In genomic region chr18:54224379-54225014, GRCh38 we compare ENCODE assay signal across 1 cellular context.
TF ChIP-seq lines count a peak whose summit lies in the region.

Gene MBD2, minus strand, starts transcription at chr18:54224669. Its CDS starts 110 bp downstream, at chr18:54224559.

TF ChIP-seq in K562, 482 proteins besides CTCF, POLR2A, EP300 and RAD21 (continued from another document and continues in another):
- TF ChIP-seq CREM (IDR thresholded peaks at IDR 0.05; ENCODE audit: low read depth) (peak; percentile 77), KLF1 (tag; IDR thresholded peaks at IDR 0.05) (peak; percentile 88), ELF2 (CRISPR knock-in tag; IDR thresholded peaks at IDR 0.05) (0 out of 2 replicates have a peak, but pooled peaks have one; percentile 41), VEZF1 (CRISPR knock-in tag; IDR thresholded peaks at IDR 0.05) (peak; percentile 95), ZNF589 (CRISPR knock-in tag; IDR thresholded peaks at IDR 0.05; ENCODE audit: low read depth) (peak; percentile 35; the same call in 1 of the 2 replicates), KLF13 (tag; IDR thresholded peaks at IDR 0.05; ENCODE audit: borderline replicate concordance, low read depth) (peak; percentile 85; the same call in 1 of the 2 replicates), HMGN3 (IDR thresholded peaks at IDR 0.05; ENCODE audit: borderline replicate concordance, extremely low read depth, insufficient read length, low read depth, low read length) (peak; percentile 58), MGA (IDR thresholded peaks at IDR 0.05) (no peak), EGR1 (conservative IDR thresholded peaks at IDR 0.05) (peak; percentile 36; the same call in 1 of the 2 replicates), SLC30A9 (CRISPR knock-in tag; IDR thresholded peaks at IDR 0.05) (no peak), NFXL1 (CRISPR knock-in tag; IDR thresholded peaks at IDR 0.05) (no peak), SAP30 (IDR thresholded peaks at IDR 0.05; ENCODE audit: borderline replicate concordance, insufficient read depth, low read depth, low read length, poor library complexity, severe bottlenecking) (no peak), USF2 (CRISPR knock-in tag; IDR thresholded peaks at IDR 0.05) (no peak), MYC (IDR thresholded peaks at IDR 0.05; ENCODE audit: low read depth, low read length) (peak; percentile 62), MYC (CRISPR knock-in tag; IDR thresholded peaks at IDR 0.05; ENCODE audit: borderline replicate concordance, low read depth) (no peak), ETS1 (conservative IDR thresholded peaks at IDR 0.05; ENCODE audit: control insufficient read depth, low read depth, low read length) (no peak), ZBTB7A (IDR thresholded peaks at IDR 0.05; ENCODE audit: borderline replicate concordance, control insufficient read depth, low read depth, low read length) (peak; percentile 82), NEUROD1 (IDR thresholded peaks at IDR 0.05; ENCODE audit: borderline replicate concordance, low read depth, low read length, partially characterized antibody) (no peak), CREB1 (IDR thresholded peaks at IDR 0.05) (peak; percentile 73; the same call in 1 of the 2 replicates), CREB1 (CRISPR knock-in tag; IDR thresholded peaks at IDR 0.05) (no peak), ZNF431 (CRISPR knock-in tag; IDR thresholded peaks at IDR 0.05) (no peak), NFE2L1 (tag; IDR thresholded peaks at IDR 0.05; ENCODE audit: borderline replicate concordance, low read depth) (no peak), MNT (conservative IDR thresholded peaks at IDR 0.05) (peak in 1 of 2 experiments; percentile 67; a peak in 2 of 4 replicates), TAF1 (IDR thresholded peaks at IDR 0.05; ENCODE audit: control insufficient read depth, extremely low read depth, insufficient read depth, low read length, severe bottlenecking) (peak; percentile 21), ESRRA (IDR thresholded peaks at IDR 0.05; ENCODE audit: borderline replicate concordance, low read depth) (0 out of 2 replicates have a peak, but pooled peaks have one; percentile 36), LCOR (CRISPR knock-in tag; IDR thresholded peaks at IDR 0.05) (no peak), POLR2G (IDR thresholded peaks at IDR 0.05; ENCODE audit: low read depth, low read length) (peak; percentile 78), L3MBTL2 (IDR thresholded peaks at IDR 0.05) (0 out of 2 replicates have a peak, but pooled peaks have one; percentile 34), CTBP1 (IDR thresholded peaks at IDR 0.05; ENCODE audit: borderline replicate concordance) (peak; percentile 84), SUPT5H (IDR thresholded peaks at IDR 0.05) (0 out of 2 replicates have a peak, but pooled peaks have one; percentile 29), EP400 (IDR thresholded peaks at IDR 0.05) (peak; percentile 29; the same call in 1 of the 2 replicates), RBBP5 (IDR thresholded peaks at IDR 0.05; ENCODE audit: borderline replicate concordance, insufficient read depth, low read length, poor library complexity, severe bottlenecking) (peak; percentile 79), RFX1 (IDR thresholded peaks at IDR 0.05) (peak; percentile 48), ZBTB9 (CRISPR knock-in tag; IDR thresholded peaks at IDR 0.05) (peak; percentile 48; the same call in 1 of the 2 replicates), ZBTB12 (CRISPR knock-in tag; IDR thresholded peaks at IDR 0.05) (no peak), ETV1 (tag; conservative IDR thresholded peaks at IDR 0.05; ENCODE audit: low read depth) (peak; percentile 50; the same call in 1 of the 2 replicates), ZNF77 (CRISPR knock-in tag; IDR thresholded peaks at IDR 0.05) (no peak), ZNF639 (CRISPR knock-in tag; conservative IDR thresholded peaks at IDR 0.05 in 1 of 2, IDR thresholded peaks at IDR 0.05 in 1 of 2) (peak in 1 of 2 experiments; percentile 79; a peak in 2 of 4 replicates), YY1 (IDR thresholded peaks at IDR 0.05; ENCODE audit: borderline replicate concordance in 1 of 3, control insufficient read depth in 1 of 3, extremely low read depth in 1 of 3, insufficient read depth in 3 of 3, insufficient read length in 1 of 3, insufficient replicate concordance in 2 of 3, low read depth in 1 of 3, low read length in 2 of 3) (peak; percentile 73 to 96 (median 93)), ZFX (CRISPR knock-in tag; IDR thresholded peaks at IDR 0.05) (peak; percentile 41), ZEB2 (IDR thresholded peaks at IDR 0.05) (no peak)
